ENCODE assay signal across 10 cellular contexts in genomic region chr21:38297193-38297592, GRCh38. TPM values are rescaled to one million over a fixed set of nuclear protein-coding genes. Genes with fewer than 3 reads are reported as not detected.
DNase-seq lines count a peak whose midpoint lies in the region; ATAC-seq and TF ChIP-seq lines count a peak whose summit lies in the region.
"Had no signal": no experiment of that assay in that cellular context is flagged by ENCODE, and none has a peak within 500 bp of the region (broad histone marks: within the 10 kb centered on the region; RNA-seq: fewer than 3 reads in every experiment).

No MANE protein-coding gene starts in this region.

- H3K4me3 ChIP-seq in adipocyte (ENCODE audit: low read length) (peak overlapping the region; percentile 76), hepatocyte (no peak overlapping the region), subcutaneous abdominal adipose tissue (ENCODE audit: low read depth in 1 of 5, low read length in 5 of 5) (peak overlapping the region in 3 of 5 donors; percentile 1 to 40 (median 29))

- H3K9ac ChIP-seq in adipocyte (ENCODE audit: low read length) (peak overlapping the region; percentile 91), subcutaneous abdominal adipose tissue (ENCODE audit: low read length in 5 of 5) (peak overlapping the region in 2 of 5 donors; percentile 39)

- no peaks in the 10 kb centered on the region for H3K79me2 ChIP-seq in hepatocyte

- H3K9me3 ChIP-seq in adipocyte (ENCODE audit: control insufficient read depth, low read length) (no peaks in the 10 kb centered on the region), hepatocyte (ENCODE audit: low read depth) (no peaks in the 10 kb centered on the region), subcutaneous abdominal adipose tissue (ENCODE audit: control insufficient read depth in 5 of 5, low read length in 5 of 5) (no peaks in the 10 kb centered on the region)

- peaks cover 85% of the 10 kb centered on the region for H3K4me1 ChIP-seq in adipocyte (ENCODE audit: control insufficient read depth, insufficient read depth, low read length)
- H3K4me1 ChIP-seq in hepatocyte (ENCODE audit: insufficient read depth): peaks cover 24% of the 10 kb centered on the region
- peaks cover 0 to 39% (median 23%) of the 10 kb centered on the region in 5 donors for H3K4me1 ChIP-seq in subcutaneous abdominal adipose tissue (ENCODE audit: control insufficient read depth in 5 of 5, insufficient read depth in 5 of 5, low read length in 5 of 5)

- peak overlapping the region; percentile 41 for H3K4me2 ChIP-seq in hepatocyte

- ATAC-seq in GM21576 (IDR thresholded peaks at IDR 0.05; ENCODE audit: unreplicated experiment) (no peak), HG02588 (IDR thresholded peaks at IDR 0.05; ENCODE audit: unreplicated experiment) (no peak)
- ATAC-seq: HCT116, Panc1 had no signal

- no peaks in the 10 kb centered on the region for H4K20me1 ChIP-seq in hepatocyte (ENCODE audit: insufficient read depth, poor library complexity, severe bottlenecking)

- no peak overlapping the region for H3K27ac Mint-ChIP-seq in activated T-cell treated with anti-CD3 and anti-CD28 coated beads, Interleukin-2, amount 50 U/mL, for 24 hours

- peaks cover 21% of the 10 kb centered on the region for H3K27me3 Mint-ChIP-seq in activated T-cell treated with anti-CD3 and anti-CD28 coated beads, Interleukin-2, amount 50 U/mL, for 24 hours

- H3K4me1 Mint-ChIP-seq in activated T-cell treated with anti-CD3 and anti-CD28 coated beads, Interleukin-2, amount 50 U/mL, for 24 hours (ENCODE audit: low read depth): peaks cover 55% of the 10 kb centered on the region

- H3K27me3 ChIP-seq in adipocyte (replicated peaks; ENCODE audit: control insufficient read depth, insufficient read depth, low read length): no peaks in the 10 kb centered on the region
- no peaks in the 10 kb centered on the region for H3K27me3 ChIP-seq in hepatocyte
- H3K27me3 ChIP-seq in subcutaneous abdominal adipose tissue (ENCODE audit: control insufficient read depth in 5 of 5, insufficient read depth in 4 of 5, low read length in 5 of 5): peaks cover 0 to 12% (median 0%) of the 10 kb centered on the region in 5 donors

- H3K9me3 Mint-ChIP-seq in activated T-cell treated with anti-CD3 and anti-CD28 coated beads, Interleukin-2, amount 50 U/mL, for 24 hours: no peaks in the 10 kb centered on the region

- H3K27ac ChIP-seq in hepatocyte (peak overlapping the region; percentile 2), subcutaneous abdominal adipose tissue (ENCODE audit: low read depth, low read length) (peak overlapping the region; percentile 68)

- no peak overlapping the region for H2AFZ ChIP-seq in hepatocyte

- 50% methylated on average over 2 of the region's 2 CpGs for WGBS in hepatocyte (ENCODE audit: low lambda C conversion rate, missing lambda C conversion rate)

- no peak for TF ChIP-seq CTCF in hepatocyte (IDR thresholded peaks at IDR 0.05; ENCODE audit: poor library complexity)

- no peak overlapping the region for H3K4me3 Mint-ChIP-seq in activated T-cell treated with anti-CD3 and anti-CD28 coated beads, Interleukin-2, amount 50 U/mL, for 24 hours

- H3K36me3 ChIP-seq in adipocyte (ENCODE audit: control insufficient read depth, insufficient read depth, low read length, severe bottlenecking) (no peaks in the 10 kb centered on the region), hepatocyte (replicated peaks; ENCODE audit: insufficient read depth, low read depth) (no peaks in the 10 kb centered on the region), subcutaneous abdominal adipose tissue (ENCODE audit: control insufficient read depth in 5 of 5, insufficient read depth in 5 of 5, low read length in 5 of 5) (no peaks in the 10 kb centered on the region)

- DNase-seq in HS-27A (ENCODE audit: low read depth) (peak; percentile 68), adipocyte (ENCODE audit: low read depth) (peak; percentile 88), hepatocyte (ENCODE audit: low spot score) (peak; percentile 43)
- DNase-seq in activated T-cell treated with anti-CD3 and anti-CD28 coated beads, Interleukin-2, amount 50 U/mL, for 24 hours: no peak
- DNase-seq: effector CD4-positive, alpha-beta T cell had no signal

- H3K36me3 Mint-ChIP-seq in activated T-cell treated with anti-CD3 and anti-CD28 coated beads, Interleukin-2, amount 50 U/mL, for 24 hours (ENCODE audit: low read depth): no peaks in the 10 kb centered on the region

- no peaks in the 10 kb centered on the region for H3K9me2 ChIP-seq in hepatocyte (replicated peaks; ENCODE audit: insufficient read depth)

RNA-seq across cellular contexts. Expression of gene KCNJ15, which starts 40.4 kb away (rescaled TPM):
- total RNA-seq in hepatocyte: 0.40 and 0.43 TPM in 2 replicates
- 0.27 and 0.88 TPM in 2 replicates for polyA plus RNA-seq in hepatocyte
